Comparison of ENCODE assay signal across 18 cellular contexts in genomic region chr1:226809785-226810571, GRCh38.
DNase-seq lines count a peak whose midpoint lies in the region; ATAC-seq and TF ChIP-seq lines count a peak whose summit lies in the region.
"Had no signal": no experiment of that assay in that cellular context is flagged by ENCODE, and none has a peak within 500 bp of the region (broad histone marks: within the 10 kb centered on the region; RNA-seq: fewer than 3 reads in every experiment).

No MANE protein-coding gene starts in this region.

- H3K18ac ChIP-seq in IMR-90 (ENCODE audit: low read depth, low read length) = no peak overlapping the region

- no peaks in the 10 kb centered on the region for H3K79me1 ChIP-seq in IMR-90 (ENCODE audit: low read depth in 1 of 2, low read length in 2 of 2)

- no peak overlapping the region for H3K4ac ChIP-seq in IMR-90 (ENCODE audit: low read depth, low read length)

- TF ChIP-seq POLR2A in IMR-90 (IDR thresholded peaks at IDR 0.05; ENCODE audit: low read depth, low read length) (no peak), upper lobe of left lung (IDR thresholded peaks at IDR 0.05) (no peak)

- no peaks in the 10 kb centered on the region for H4K20me1 ChIP-seq in IMR-90 (ENCODE audit: insufficient read depth, low read length)

- in situ Hi-C loops in IMR-90 (cut with MboI; ENCODE audit: low sequenced_read_pairs) (no loop called here), GM13976 (cut with MboI; ENCODE audit: low sequenced_read_pairs, unreplicated experiment) (no loop called here)

- TF ChIP-seq CTCF in IMR-90 (conservative IDR thresholded peaks at IDR 0.05; ENCODE audit: low read depth, low read length) (no peak), upper lobe of left lung (IDR thresholded peaks at IDR 0.05) (no peak), GM13976 (IDR thresholded peaks at IDR 0.05; ENCODE audit: borderline replicate concordance, control extremely low read depth, extremely low read depth, insufficient read depth, missing control alignments) (no peak), Calu3 (IDR thresholded peaks at IDR 0.05; ENCODE audit: unreplicated experiment) (no peak)

- WGBS in IMR-90 (ENCODE audit: extremely low coverage in 2 of 2, insufficient read length in 1 of 2), 2 experiments = 84% methylated on average over 4 of the region's 11 CpGs; no CpG with 5 or more reads in 1 of the 2 experiments
- whole genome bisulfite sequencing in upper lobe of left lung, 2 donors = 85 to 88% methylated on average over 4 to 11 of the region's 11 CpGs

- H3K27me3 ChIP-seq in IMR-90 (ENCODE audit: control insufficient read depth, insufficient read depth, low read length) = peaks cover 26% of the 10 kb centered on the region
- no peaks in the 10 kb centered on the region for H3K27me3 ChIP-seq in stomach smooth muscle (ENCODE audit: control insufficient read depth in 1 of 2, insufficient read depth in 2 of 2, low read length in 2 of 2)
- H3K27me3 ChIP-seq in upper lobe of left lung = no peaks in the 10 kb centered on the region

- H3K27me3 Mint-ChIP-seq in Calu3 (ENCODE audit: unreplicated experiment) = no peaks in the 10 kb centered on the region
- H3K27me3 Mint-ChIP-seq: activated naive CD4-positive, alpha-beta T cell treated with anti-CD3 and anti-CD28 coated beads, Interleukin-2, amount 50 U/mL, for 24 hours; CD4-positive, alpha-beta memory T cell; IgD-negative memory B cell had no signal

- intact Hi-C loops in IMR-90 (cut with micrococcal nuclease) = no loop called here
- intact Hi-C loops in Calu3 (cut with micrococcal nuclease; ENCODE audit: unreplicated experiment) = loop anchor here (10.0 kb wide), 1 partner anchor 95 kb away; no protein-coding TSS in a partner anchor

- no peak overlapping the region for H3K4me3 Mint-ChIP-seq in Calu3 (ENCODE audit: low read depth, unreplicated experiment)
- H3K4me3 Mint-ChIP-seq: activated naive CD4-positive, alpha-beta T cell treated with anti-CD3 and anti-CD28 coated beads, Interleukin-2, amount 50 U/mL, for 24 hours; CD4-positive, alpha-beta memory T cell; IgD-negative memory B cell; stimulated activated effector memory CD8-positive, alpha-beta T cell treated with anti-CD3 and anti-CD28 coated beads, Interleukin-12 subunit alpha, Interleukin-12 subunit beta, amount 100 ng/mL, for 72 hours had no signal

- H3K36me3 Mint-ChIP-seq in Calu3 (ENCODE audit: insufficient read depth, unreplicated experiment) = peaks cover 3% of the 10 kb centered on the region
- H3K36me3 Mint-ChIP-seq: activated naive CD4-positive, alpha-beta T cell treated with anti-CD3 and anti-CD28 coated beads, Interleukin-2, amount 50 U/mL, for 24 hours; CD4-positive, alpha-beta memory T cell; stimulated activated effector memory CD8-positive, alpha-beta T cell treated with anti-CD3 and anti-CD28 coated beads, Interleukin-12 subunit alpha, Interleukin-12 subunit beta, amount 100 ng/mL, for 72 hours had no signal

- H4K8ac ChIP-seq in IMR-90 (ENCODE audit: low read depth in 2 of 2, low read length in 2 of 2) = no peak overlapping the region

- no peak for ATAC-seq in IMR-90 (ENCODE audit: low read depth)
- no peak for ATAC-seq in upper lobe of left lung (ENCODE audit: low FRiP score in 2 of 2)
- ATAC-seq: left cardiac atrium; stimulated activated effector memory CD8-positive, alpha-beta T cell treated with anti-CD3 and anti-CD28 coated beads, Interleukin-12 subunit alpha, Interleukin-12 subunit beta, amount 100 ng/mL, for 72 hours had no signal

- no peaks in the 10 kb centered on the region for H3K36me3 ChIP-seq in IMR-90 (ENCODE audit: control insufficient read depth, insufficient read depth, low read length)
- H3K36me3 ChIP-seq in stomach smooth muscle (ENCODE audit: control insufficient read depth in 2 of 2, insufficient read depth in 2 of 2, low read length in 2 of 2) = no peaks in the 10 kb centered on the region
- no peaks in the 10 kb centered on the region for H3K36me3 ChIP-seq in upper lobe of left lung

- no peak overlapping the region for H3K4me3 ChIP-seq in IMR-90 (ENCODE audit: insufficient read depth, low read depth, low read length)
- no peak overlapping the region for H3K4me3 ChIP-seq in stomach smooth muscle (ENCODE audit: low read length in 2 of 2)
- no peak overlapping the region for H3K4me3 ChIP-seq in upper lobe of left lung

- H2AK5ac ChIP-seq in IMR-90 (ENCODE audit: low read depth, low read length) = no peak overlapping the region

- H3K14ac ChIP-seq in IMR-90 (replicated peaks; ENCODE audit: low read depth, low read length) = no peak overlapping the region

- H3K4me1 ChIP-seq in IMR-90 (ENCODE audit: control insufficient read depth, insufficient read depth, low read length) (peaks cover 4% of the 10 kb centered on the region; the same call in 1 of the 2 replicates), stomach smooth muscle (ENCODE audit: control insufficient read depth, insufficient read depth, low read length) (peaks cover 26% of the 10 kb centered on the region), upper lobe of left lung (peaks cover 5 to 12% (median 7%) of the 10 kb centered on the region in 4 donors)

- no peak for TF ChIP-seq RAD21 in IMR-90 (IDR thresholded peaks at IDR 0.05; ENCODE audit: low read length)

- DNase-seq in IMR-90 (peak; percentile 3), kidney tubule cell (ENCODE audit: low spot score) (peak; percentile 19), 8988T (no peak), upper lobe of left lung (no peak), GM13976 (ENCODE audit: low spot score) (no peak), Calu3 (no peak)
- DNase-seq: CD4-positive, alpha-beta memory T cell; GF-D8; left cardiac atrium; NCI-H1417 treated with DMSO at 0.1 percent for 48 hours; NCI-H446 treated with DMSO at 0.1 percent for 48 hours; stimulated activated CD4-positive, alpha-beta T cell treated with anti-CD3 and anti-CD28 coated beads, Interleukin-4, amount 100 ng/mL, for 4 hours had no signal

- H4K91ac ChIP-seq in IMR-90 (ENCODE audit: insufficient read depth, low read depth, low read length) = no peak overlapping the region

- H2AFZ ChIP-seq in IMR-90 (replicated peaks; ENCODE audit: low read length, poor library complexity) = no peak overlapping the region

- H2BK5ac ChIP-seq in IMR-90 (ENCODE audit: low read depth, low read length, poor library complexity, severe bottlenecking) = no peak overlapping the region

- dilution Hi-C loops in IMR-90 (cut with HindIII; ENCODE audit: low sequenced_read_pairs, unreplicated experiment) = no loop called here

- no peak overlapping the region for H2BK120ac ChIP-seq in IMR-90 (ENCODE audit: low read depth, low read length)

- H3K9me3 Mint-ChIP-seq in Calu3 (ENCODE audit: low read depth, unreplicated experiment) = no peaks in the 10 kb centered on the region
- H3K9me3 Mint-ChIP-seq: activated naive CD4-positive, alpha-beta T cell treated with anti-CD3 and anti-CD28 coated beads, Interleukin-2, amount 50 U/mL, for 24 hours; CD4-positive, alpha-beta memory T cell; IgD-negative memory B cell; stimulated activated effector memory CD8-positive, alpha-beta T cell treated with anti-CD3 and anti-CD28 coated beads, Interleukin-12 subunit alpha, Interleukin-12 subunit beta, amount 100 ng/mL, for 72 hours had no signal

- no peak overlapping the region for H3K27ac Mint-ChIP-seq in Calu3 (ENCODE audit: unreplicated experiment)
- H3K27ac Mint-ChIP-seq: activated naive CD4-positive, alpha-beta T cell treated with anti-CD3 and anti-CD28 coated beads, Interleukin-2, amount 50 U/mL, for 24 hours; CD4-positive, alpha-beta memory T cell; stimulated activated effector memory CD8-positive, alpha-beta T cell treated with anti-CD3 and anti-CD28 coated beads, Interleukin-12 subunit alpha, Interleukin-12 subunit beta, amount 100 ng/mL, for 72 hours had no signal

- BruUV-seq in IMR-90 (replicated peaks; lab: Mats Ljungman, UMichigan) (no TSS peak), Calu3 (replicated peaks; lab: Mats Ljungman, UMichigan) (no TSS peak)

- H3K9me3 ChIP-seq in IMR-90 (ENCODE audit: control insufficient read depth, insufficient read depth, low read length) (no peaks in the 10 kb centered on the region), stomach smooth muscle (ENCODE audit: control insufficient read depth in 2 of 2, low read length in 2 of 2) (no peaks in the 10 kb centered on the region), upper lobe of left lung (no peaks in the 10 kb centered on the region)

- POLR2A ChIA-PET in IMR-90 (lab: Charles Lee; ENCODE audit: unreplicated experiment) = no interaction called here

- H3K27ac ChIP-seq in IMR-90 (ENCODE audit: insufficient read depth, low read length) = no peak overlapping the region
- peak overlapping the region; percentile 61 for H3K27ac ChIP-seq in cingulate gyrus (ENCODE audit: low read depth, low read length)
- peak overlapping the region; percentile 31 for H3K27ac ChIP-seq in stomach smooth muscle (ENCODE audit: low read length)
- no peak overlapping the region for H3K27ac ChIP-seq in upper lobe of left lung
- H3K27ac ChIP-seq: VCaP had no signal

- TF ChIP-seq EP300 in upper lobe of left lung (IDR thresholded peaks at IDR 0.05) = no peak

- CTCF ChIA-PET in IMR-90 (lab: Yijun Ruan, JAX) (interaction anchor here (1.3 kb wide), 1 partner anchor 13 kb away, joined by 3 read pairs; no protein-coding TSS in a partner anchor), Calu3 (lab: Charles Lee) (no interaction called here)

- peaks cover 15% of the 10 kb centered on the region for H3K4me1 Mint-ChIP-seq in Calu3 (ENCODE audit: low read depth, unreplicated experiment)
- H3K4me1 Mint-ChIP-seq: IgD-negative memory B cell; stimulated activated effector memory CD8-positive, alpha-beta T cell treated with anti-CD3 and anti-CD28 coated beads, Interleukin-12 subunit alpha, Interleukin-12 subunit beta, amount 100 ng/mL, for 72 hours had no signal

- H2AK9ac ChIP-seq in IMR-90 (replicated peaks; ENCODE audit: low read depth, low read length, poor library complexity) = no peak overlapping the region

- no peak overlapping the region for H3K56ac ChIP-seq in IMR-90 (ENCODE audit: extremely low read depth, insufficient read depth, low read length)

- H2BK15ac ChIP-seq in IMR-90 (ENCODE audit: low read depth, low read length) = no peak overlapping the region

- H2BK20ac ChIP-seq in IMR-90 (ENCODE audit: low read depth, low read length) = no peak overlapping the region

- H4K5ac ChIP-seq in IMR-90 (ENCODE audit: low read depth, low read length) = no peak overlapping the region

- H3K9ac ChIP-seq in IMR-90 (ENCODE audit: low read depth, low read length) (no peak overlapping the region), stomach smooth muscle (ENCODE audit: low read length in 2 of 2) (no peak overlapping the region)

- 0 out of 2 replicates have a peak, but pooled peaks cover under 1% of the 10 kb centered on the region for H3K9me1 ChIP-seq in IMR-90 (ENCODE audit: insufficient read depth, low read length)

- no peak overlapping the region for H3K4me2 ChIP-seq in IMR-90 (ENCODE audit: low read depth, low read length)

- H3K23ac ChIP-seq in IMR-90 (ENCODE audit: low read depth, low read length) = no peak overlapping the region

TF ChIP-seq in IMR-90, 13 proteins besides CTCF, POLR2A, EP300 and RAD21 (continues in another document):
- no peak for TF ChIP-seq FOS (IDR thresholded peaks at IDR 0.05; ENCODE audit: low read depth, low read length)

Comparison
In these comparisons a context has a peak if more than half of its experiments do, and no peak if none do; other contexts are left out.
1. DNase-seq: peak in IMR-90 (single experiment) and kidney tubule cell (single experiment); none in 8988T (single experiment), upper lobe of left lung (0 of 2), GM13976 (single experiment) and Calu3 (single experiment).
2. H3K27ac ChIP-seq: peak in cingulate gyrus (single experiment) and stomach smooth muscle (single experiment); none in IMR-90 (single experiment) and upper lobe of left lung (0 of 4).